ENCODE assay signal across 12 cellular contexts in genomic region chr4:39151120-39151713, GRCh38. TPM values are rescaled to one million over a fixed set of nuclear protein-coding genes. Genes with fewer than 3 reads are reported as not detected.
DNase-seq lines count a peak whose midpoint lies in the region; ATAC-seq and TF ChIP-seq lines count a peak whose summit lies in the region.
"Had no signal": no experiment of that assay in that cellular context is flagged by ENCODE, and none has a peak within 500 bp of the region (broad histone marks: within the 10 kb centered on the region; RNA-seq: fewer than 3 reads in every experiment).

No MANE protein-coding gene starts in this region.

- CTCF ChIA-PET in AG04450 (lab: Charles Lee) = interaction anchor here (1.0 kb wide), 1 partner anchor 16 kb away, joined by 4 read pairs; no protein-coding TSS in a partner anchor

- peak overlapping the region; percentile 81 for H2AFZ ChIP-seq in GM23248

- no peak overlapping the region for H3K27ac ChIP-seq in AG04450 (ENCODE audit: low read depth, low read length)
- no peak overlapping the region for H3K27ac ChIP-seq in GM23248
- peak overlapping the region; percentile 42 for H3K27ac ChIP-seq in epithelial cell of prostate

- H3K79me2 ChIP-seq in GM23248 (ENCODE audit: insufficient read depth) = no peaks in the 10 kb centered on the region

- H3K4me1 ChIP-seq in GM23248 (ENCODE audit: insufficient read depth) = peaks cover 9% of the 10 kb centered on the region

- in situ Hi-C loops in GM23248 (cut with MboI) = no loop called here

- H3K27me3 ChIP-seq in AG04450 (ENCODE audit: control insufficient read depth, insufficient read depth, low read length) = no peaks in the 10 kb centered on the region
- no peaks in the 10 kb centered on the region for H3K27me3 ChIP-seq in GM23248 (replicated peaks; ENCODE audit: insufficient read depth)

- H3K9me3 ChIP-seq in AG04450 (ENCODE audit: control insufficient read depth, insufficient read depth, low read length) (no peaks in the 10 kb centered on the region; the same call in 1 of the 2 replicates), GM23248 (ENCODE audit: low read depth) (no peaks in the 10 kb centered on the region)

- no peaks in the 10 kb centered on the region for H3K9me2 ChIP-seq in GM23248 (ENCODE audit: insufficient read depth)

- no peak for TF ChIP-seq CTCF in AG04450 (IDR thresholded peaks at IDR 0.05; ENCODE audit: low read depth, low read length)

- no peak for ATAC-seq in esophagus mucosa
- no peak for ATAC-seq in HG03196 (IDR thresholded peaks at IDR 0.05; ENCODE audit: unreplicated experiment)
- ATAC-seq: natural killer cell treated with Interleukin-12 subunit alpha and Interleukin-12 subunit beta and Interleukin-15 and Interleukin-18, amount 100 ng/mL, for 72 hours; stimulated activated effector memory CD8-positive, alpha-beta T cell treated with anti-CD3 and anti-CD28 coated beads, Interleukin-12 subunit alpha, Interleukin-12 subunit beta, amount 100 ng/mL, for 72 hours had no signal

- H3F3A ChIP-seq in GM23248 (ENCODE audit: insufficient read depth) = peaks cover 1% of the 10 kb centered on the region; the same call in 1 of the 2 replicates

- DNase-seq in AG04450 (ENCODE audit: low read depth, low spot score) = peak; percentile 16
- peak; percentile 48 for DNase-seq in GM23248
- peak; percentile 70 for DNase-seq in SIG-M5 treated with dmso at 0.1 percent for 504 hours (lab: John Stamatoyannopoulos, UW; ENCODE audit: unreplicated experiment)
- no peak for DNase-seq in epithelial cell of prostate (ENCODE audit: low read depth, low spot score)
- no peak for DNase-seq in NCI-H2107 (lab: John Stamatoyannopoulos, UW)
- no peak for DNase-seq in activated effector memory CD4-positive, alpha-beta T cell treated with Interleukin-2 at 50 U/mL for 16 hours
- DNase-seq: CD4-positive, alpha-beta T cell; NCI-H146 had no signal

- H3K36me3 ChIP-seq in GM23248 (ENCODE audit: low read depth) = no peaks in the 10 kb centered on the region

- POLR2A ChIA-PET in AG04450 (lab: Yijun Ruan, JAX) = no interaction called here

- H3K4me3 ChIP-seq in AG04450 (ENCODE audit: low read depth, low read length) = no peak overlapping the region
- H3K4me3 ChIP-seq in GM23248 = no peak overlapping the region

- H3K4me2 ChIP-seq in GM23248 (ENCODE audit: unreplicated experiment) = no peak overlapping the region

- H3K9ac ChIP-seq in GM23248 = no peak overlapping the region

- H4K20me1 ChIP-seq in GM23248 (ENCODE audit: insufficient read depth) = no peaks in the 10 kb centered on the region

RNA-seq across cellular contexts. Expression of gene WDR19, which starts 31.1 kb away (rescaled TPM):
- polyA plus RNA-seq in AG04450 (2011; rRNA removed) (47.7 and 48.9 TPM in 2 replicates), GM23248 (2016; fragmentation: Nextera tagmentation; extraction: Ambion mirVana) (15.9 and 17.3 TPM in 2 replicates)
- polyA minus RNA-seq in AG04450 (2011; rRNA and poly(A)+ RNA removed) = 19.6 and 36.0 TPM in 2 replicates
- total RNA-seq in GM23248 (2014; rRNA removed; shearing (Covaris generic)) = 23.7 and 63.7 TPM in 2 replicates
- total RNA-seq in esophagus mucosa = 9.3 TPM

Comparison
In these comparisons a context has a peak if more than half of its experiments do, and no peak if none do; other contexts are left out.
1. DNase-seq: peak in AG04450 (single experiment), GM23248 (single experiment) and SIG-M5 treated with dmso at 0.1 percent for 504 hours (single experiment); none in epithelial cell of prostate (single experiment), NCI-H2107 (single experiment) and activated effector memory CD4-positive, alpha-beta T cell treated with Interleukin-2 at 50 U/mL for 16 hours (single experiment).